19 cellular contexts compared by ENCODE assay signal in genomic region chr2:237464757-237465391, GRCh38. TPM values are rescaled to one million over a fixed set of nuclear protein-coding genes. Genes with fewer than 3 reads are reported as not detected.
DNase-seq lines count a peak whose midpoint lies in the region; ATAC-seq and TF ChIP-seq lines count a peak whose summit lies in the region.
"Had no signal": no experiment of that assay in that cellular context is flagged by ENCODE, and none has a peak within 500 bp of the region (broad histone marks: within the 10 kb centered on the region; RNA-seq: fewer than 3 reads in every experiment).

No MANE protein-coding gene starts in this region.

- no TSS peak for BruUV-seq in mammary epithelial cell (replicated peaks; lab: Mats Ljungman, UMichigan)

- CTCF ChIA-PET in mammary epithelial cell (lab: Charles Lee; ENCODE audit: low non-redundant PET), result no interaction called here

- peaks cover 17% of the 10 kb centered on the region for H3K4me1 Mint-ChIP-seq in osteocyte (ENCODE audit: unreplicated experiment)
- H3K4me1 Mint-ChIP-seq: neural crest cell had no signal

- peak; percentile 57 for DNase-seq in EL
- peak; percentile 17 for DNase-seq in NCI-H226
- DNase-seq in mammary epithelial cell, result no peak
- no peak for DNase-seq in osteocyte (ENCODE audit: extremely low spot score, unreplicated experiment)
- DNase-seq in activated naive CD4-positive, alpha-beta T cell (lab: John Stamatoyannopoulos, UW), result no peak
- DNase-seq in NCI-H2081 (lab: John Stamatoyannopoulos, UW), result no peak
- DNase-seq in D341Med (ENCODE audit: low spot score), result no peak
- DNase-seq: activated gamma-delta T cell treated with Interleukin-2 at 50 U/mL for 16 hours, DMS153, NCI-H1048, NCI-H774, retina, substantia nigra had no signal

- peak overlapping the region; percentile 49 for H3K27ac ChIP-seq in mammary epithelial cell (ENCODE audit: insufficient read depth, low read depth, low read length)
- H3K27ac ChIP-seq: C4-2B had no signal

- TF ChIP-seq CTCF in mammary epithelial cell (conservative IDR thresholded peaks at IDR 0.05 in 1 of 2, IDR thresholded peaks at IDR 0.05 in 1 of 2; ENCODE audit: extremely low read depth in 1 of 2, insufficient read depth in 1 of 2, low read depth in 1 of 2, low read length in 2 of 2), result no peak
- TF ChIP-seq CTCF in osteocyte (IDR thresholded peaks at IDR 0.05), result no peak

- no peak overlapping the region for H3K4me3 Mint-ChIP-seq in osteocyte (ENCODE audit: unreplicated experiment)
- H3K4me3 Mint-ChIP-seq: neural crest cell had no signal

- no peaks in the 10 kb centered on the region for H3K36me3 ChIP-seq in mammary epithelial cell (ENCODE audit: insufficient read depth, low read length)

- no peaks in the 10 kb centered on the region for H3K79me2 ChIP-seq in mammary epithelial cell (ENCODE audit: insufficient read depth, low read length)

- H2AFZ ChIP-seq in mammary epithelial cell (ENCODE audit: low read depth, low read length), result no peak overlapping the region

- no peak overlapping the region for H3K4me2 ChIP-seq in mammary epithelial cell (ENCODE audit: insufficient read depth, low read depth, low read length)

- dilution Hi-C loops in mammary epithelial cell (cut with HindIII; ENCODE audit: low sequenced_read_pairs), result no loop called here

- 96% methylated on average over 5 of the region's 8 CpGs for WGBS in mammary epithelial cell (ENCODE audit: low coverage, missing lambda C conversion rate)

- in situ Hi-C loops in mammary epithelial cell (cut with MboI; ENCODE audit: low sequenced_read_pairs in 2 of 2), result no loop called here

- H3K27ac Mint-ChIP-seq in osteocyte (ENCODE audit: unreplicated experiment), result peak overlapping the region; percentile 45

- no peaks in the 10 kb centered on the region for H3K27me3 Mint-ChIP-seq in osteocyte (ENCODE audit: unreplicated experiment)

- intact Hi-C loops in mammary epithelial cell (cut with micrococcal nuclease), result no loop called here

- H3K4me3 ChIP-seq in mammary epithelial cell (replicated peaks in 1 of 3; ENCODE audit: insufficient read depth in 1 of 3, low read depth in 2 of 3, low read length in 3 of 3), result no peak overlapping the region

- no peak for ATAC-seq in HG02642 (IDR thresholded peaks at IDR 0.05; ENCODE audit: poor library complexity, unreplicated experiment)
- ATAC-seq: Right ventricle myocardium inferior had no signal

- no peaks in the 10 kb centered on the region for H3K27me3 ChIP-seq in mammary epithelial cell (ENCODE audit: insufficient read depth, low read length)

- H4K20me1 ChIP-seq in mammary epithelial cell (ENCODE audit: insufficient read depth, low read length), result no peaks in the 10 kb centered on the region

- no peak overlapping the region for H3K9ac ChIP-seq in mammary epithelial cell (ENCODE audit: insufficient read depth, low read length)

- peaks cover 2% of the 10 kb centered on the region for H3K36me3 Mint-ChIP-seq in osteocyte (ENCODE audit: unreplicated experiment)

- H3K9me3 Mint-ChIP-seq in osteocyte (ENCODE audit: unreplicated experiment), result peaks cover 4% of the 10 kb centered on the region

- H3K9me3 ChIP-seq in mammary epithelial cell (replicated peaks; ENCODE audit: insufficient read depth, low read length), result no peaks in the 10 kb centered on the region

- peaks cover 22% of the 10 kb centered on the region for H3K4me1 ChIP-seq in mammary epithelial cell (ENCODE audit: insufficient read depth, low read length)

RNA-seq across cellular contexts. Expression of gene MLPH, which starts 22.2 kb away (rescaled TPM):
- 1 to 10 TPM; 2.8 to 7.2 TPM for total RNA-seq in mammary epithelial cell
- 16.1 TPM for polyA plus RNA-seq in mammary epithelial cell
- polyA minus RNA-seq in mammary epithelial cell, result 24.1 TPM
- total RNA-seq in osteocyte, result 21.0 and 22.5 TPM in 2 replicates
- total RNA-seq: neural crest cell; T-helper 2 cell treated with Interferon-gamma antibody and Interleukin-4, amounts not matched to agents 100 ng/mL and 5 ng/mL, for 36 hours had no signal

RNA-seq across cellular contexts. Expression of gene COL6A3, which starts 50.9 kb away (rescaled TPM):
- total RNA-seq in mammary epithelial cell, result 1 to 10 TPM in 1 of 2 donors, under 1 TPM in 1; 0.14 to 7.2 TPM
- 0.16 TPM for polyA plus RNA-seq in mammary epithelial cell
- polyA minus RNA-seq in mammary epithelial cell, result 0.57 TPM
- 143 and 159 TPM in 2 replicates for total RNA-seq in osteocyte
- polyA plus RNA-seq: keratinocyte had no signal

Comparison
In these comparisons a context has a peak if more than half of its experiments do, and no peak if none do; other contexts are left out.
1. DNase-seq: peak in EL (single experiment) and NCI-H226 (single experiment); none in mammary epithelial cell (single experiment), osteocyte (single experiment), activated naive CD4-positive, alpha-beta T cell (0 of 4), NCI-H2081 (0 of 2) and D341Med (single experiment).
2. RNA of gene COL6A3, which starts 50.9 kb away (total RNA-seq): 143 to 159 TPM in osteocyte; 0.14 to 7.2 TPM in mammary epithelial cell; every median in the first group is over 10 times any median in the second.